15 cellular contexts compared by ENCODE assay signal in genomic region chr2:165827219-165827920, GRCh38. TPM values are rescaled to one million over a fixed set of nuclear protein-coding genes. Genes with fewer than 3 reads are reported as not detected.
A peak's percentile ranks its signal among the peaks of the same experiment; 100 is the strongest.
DNase-seq lines count a peak whose midpoint lies in the region; ATAC-seq and TF ChIP-seq lines count a peak whose summit lies in the region.
"Had no signal": no experiment of that assay in that cellular context is flagged by ENCODE, and none has a peak within 500 bp of the region (broad histone marks: within the 10 kb centered on the region; RNA-seq: fewer than 3 reads in every experiment).

No MANE protein-coding gene starts in this region.

- no peak overlapping the region for H3K4me3 Mint-ChIP-seq in activated CD4-positive, alpha-beta T cell treated with anti-CD3 and anti-CD28 coated beads, Interleukin-2, amount 10 ng/mL, durations not matched to agents 24 days and 14 days
- H3K4me3 Mint-ChIP-seq: activated B cell treated with CpG ODN at 0.5 μM for 24 hours; natural killer cell treated with Interleukin-12 subunit alpha and Interleukin-12 subunit beta and Interleukin-15 and Interleukin-18, amount 100 ng/mL, for 72 hours had no signal

- H3K4me3 ChIP-seq in tibial artery: no peak overlapping the region
- H3K4me3 ChIP-seq: upper lobe of left lung had no signal

- peak; percentile 84 for ATAC-seq in HG02870 (IDR thresholded peaks at IDR 0.05; ENCODE audit: unreplicated experiment)
- peak; percentile 49 for ATAC-seq in HG03565 (IDR thresholded peaks at IDR 0.05; ENCODE audit: unreplicated experiment)
- ATAC-seq: natural killer cell treated with Interleukin-12 subunit alpha and Interleukin-12 subunit beta and Interleukin-15 and Interleukin-18, amount 100 ng/mL, for 72 hours had no signal

- intact Hi-C loops in activated CD4-positive, alpha-beta T cell treated with anti-CD3 and anti-CD28 coated beads, Interleukin-2, amount 10 ng/mL, durations not matched to agents 24 days and 14 days (cut with micrococcal nuclease): no loop called here
- intact Hi-C loops in tibial artery (cut with DNase I; ENCODE audit: low total_unique reads): no loop called here

- H3K27me3 ChIP-seq in tibial artery: no peaks in the 10 kb centered on the region
- H3K27me3 ChIP-seq: upper lobe of left lung had no signal

- no peaks in the 10 kb centered on the region for H3K4me1 Mint-ChIP-seq in activated CD4-positive, alpha-beta T cell treated with anti-CD3 and anti-CD28 coated beads, Interleukin-2, amount 10 ng/mL, durations not matched to agents 24 days and 14 days
- H3K4me1 Mint-ChIP-seq: activated B cell treated with CpG ODN at 0.5 μM for 24 hours had no signal

- H3K36me3 ChIP-seq in tibial artery: no peaks in the 10 kb centered on the region
- H3K36me3 ChIP-seq: upper lobe of left lung had no signal

- no peaks in the 10 kb centered on the region for H3K36me3 Mint-ChIP-seq in activated CD4-positive, alpha-beta T cell treated with anti-CD3 and anti-CD28 coated beads, Interleukin-2, amount 10 ng/mL, durations not matched to agents 24 days and 14 days (ENCODE audit: low read depth)
- H3K36me3 Mint-ChIP-seq: natural killer cell treated with Interleukin-12 subunit alpha and Interleukin-12 subunit beta and Interleukin-15 and Interleukin-18, amount 100 ng/mL, for 72 hours had no signal

- no peak overlapping the region for H3K27ac ChIP-seq in tibial artery
- H3K27ac ChIP-seq: upper lobe of left lung had no signal

- no peaks in the 10 kb centered on the region for H3K4me1 ChIP-seq in tibial artery

- H3K27me3 Mint-ChIP-seq in activated CD4-positive, alpha-beta T cell treated with anti-CD3 and anti-CD28 coated beads, Interleukin-2, amount 10 ng/mL, durations not matched to agents 24 days and 14 days: peaks cover 23% of the 10 kb centered on the region
- H3K27me3 Mint-ChIP-seq: activated B cell treated with CpG ODN at 0.5 μM for 24 hours had no signal

- no peak overlapping the region for H3K27ac Mint-ChIP-seq in activated CD4-positive, alpha-beta T cell treated with anti-CD3 and anti-CD28 coated beads, Interleukin-2, amount 10 ng/mL, durations not matched to agents 24 days and 14 days
- H3K27ac Mint-ChIP-seq: activated B cell treated with CpG ODN at 0.5 μM for 24 hours; natural killer cell treated with Interleukin-12 subunit alpha and Interleukin-12 subunit beta and Interleukin-15 and Interleukin-18, amount 100 ng/mL, for 72 hours had no signal

- DNase-seq in NOMO-1 treated with DMSO at 0.1 percent for 48 hours (lab: John Stamatoyannopoulos, UW; ENCODE audit: unreplicated experiment): peak; percentile 41
- no peak for DNase-seq in NOMO-1 treated with dmso at 0.1 percent for 144 hours (lab: John Stamatoyannopoulos, UW; ENCODE audit: unreplicated experiment)
- no peak for DNase-seq in activated CD4-positive, alpha-beta T cell treated with anti-CD3 and anti-CD28 coated beads, Interleukin-2, amount 10 ng/mL, durations not matched to agents 24 days and 14 days
- no peak for DNase-seq in superior temporal gyrus (ENCODE audit: extremely low spot score)
- no peak for DNase-seq in tibial artery
- no peak for DNase-seq in GOT3 (lab: John Stamatoyannopoulos, UW)
- DNase-seq: ACHN; activated B cell treated with CpG ODN at 0.5 μM for 24 hours; activated T-cell treated with anti-CD3 and anti-CD28 coated beads for 4 hours; effector CD4-positive, alpha-beta T cell; NCI-H187; upper lobe of left lung had no signal

- no peaks in the 10 kb centered on the region for H3K9me3 Mint-ChIP-seq in activated CD4-positive, alpha-beta T cell treated with anti-CD3 and anti-CD28 coated beads, Interleukin-2, amount 10 ng/mL, durations not matched to agents 24 days and 14 days
- H3K9me3 Mint-ChIP-seq: activated B cell treated with CpG ODN at 0.5 μM for 24 hours; natural killer cell treated with Interleukin-12 subunit alpha and Interleukin-12 subunit beta and Interleukin-15 and Interleukin-18, amount 100 ng/mL, for 72 hours had no signal

- no peak for TF ChIP-seq CTCF in tibial artery (IDR thresholded peaks at IDR 0.05)

- H3K9me3 ChIP-seq in tibial artery: no peaks in the 10 kb centered on the region
- H3K9me3 ChIP-seq: upper lobe of left lung had no signal

RNA-seq across cellular contexts. Expression of gene GALNT3, which starts 33.3 kb away (rescaled TPM):
- total RNA-seq in activated CD4-positive, alpha-beta T cell treated with anti-CD3 and anti-CD28 coated beads, Interleukin-2, amount 10 ng/mL, durations not matched to agents 24 days and 14 days: 4.9 and 6.1 TPM in 2 replicates
